In the genomic region with DNA sequence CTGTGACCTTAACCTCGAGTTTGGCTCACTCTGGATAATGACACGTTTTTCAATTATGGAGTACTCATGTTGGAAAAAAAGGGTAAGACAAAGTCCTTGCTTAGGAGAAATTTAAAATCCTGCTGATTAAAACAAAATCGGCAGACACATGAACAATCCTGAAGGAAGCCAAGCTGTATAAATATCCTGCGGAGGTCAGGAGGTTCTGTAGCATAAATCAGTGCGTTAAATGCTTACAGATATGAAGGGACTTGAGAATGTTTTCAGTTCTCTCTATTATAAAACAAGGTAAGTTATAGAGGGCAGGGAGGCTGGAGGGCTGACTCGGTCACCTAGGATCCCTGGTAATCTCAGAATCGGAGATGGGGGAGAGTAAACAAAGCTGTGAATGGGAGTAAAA, we compare ENCODE assay signal across 16 cellular contexts.
"Had no signal": no experiment of that assay in that cellular context is flagged by ENCODE, and none has a peak within 500 bp of the region (broad histone marks: within the 10 kb centered on the region; RNA-seq: fewer than 3 reads in every experiment).

No MANE protein-coding gene starts in this region.

- H3K4me3 Mint-ChIP-seq: central memory CD8-positive, alpha-beta T cell; effector memory CD8-positive, alpha-beta T cell; naive thymus-derived CD4-positive, alpha-beta T cell; neural crest cell had no signal

- DNase-seq: effector memory CD8-positive, alpha-beta T cell; foreskin melanocyte; heart left ventricle; hippocampal formation; left colon; naive thymus-derived CD4-positive, alpha-beta T cell; sigmoid colon; stimulated activated CD4-positive, alpha-beta T cell treated with anti-CD3 and anti-CD28 coated beads, Interleukin-2, amount 100 ng/mL, for 24 hours; stimulated activated CD4-positive, alpha-beta T cell treated with anti-CD3 and anti-CD28 coated beads, Interleukin-4, amount 100 ng/mL, for 4 hours; stimulated activated naive CD4-positive, alpha-beta T cell treated with Interleukin-2 at 50 U/mL for 16 hours; transverse colon had no signal

- H3K36me3 Mint-ChIP-seq: naive thymus-derived CD4-positive, alpha-beta T cell had no signal

- H3K4me1 Mint-ChIP-seq: central memory CD8-positive, alpha-beta T cell; naive thymus-derived CD4-positive, alpha-beta T cell had no signal

- H3K27ac Mint-ChIP-seq: effector memory CD8-positive, alpha-beta T cell; naive thymus-derived CD4-positive, alpha-beta T cell had no signal

- ATAC-seq: effector memory CD8-positive, alpha-beta T cell; heart left ventricle; left colon; naive thymus-derived CD4-positive, alpha-beta T cell had no signal

- H3K4me3 ChIP-seq: heart left ventricle, ovary, right atrium auricular region, sigmoid colon, skin epidermis, transverse colon had no signal

- H3K36me3 ChIP-seq: heart left ventricle, ovary, right atrium auricular region, sigmoid colon, transverse colon had no signal

- H3K9me3 Mint-ChIP-seq: central memory CD8-positive, alpha-beta T cell; effector memory CD8-positive, alpha-beta T cell; naive thymus-derived CD4-positive, alpha-beta T cell; neural crest cell had no signal

- H3K27ac ChIP-seq: ovary, skin epidermis had no signal

- H3K27me3 ChIP-seq: heart left ventricle, ovary, right atrium auricular region, sigmoid colon, transverse colon had no signal

- H3K9me3 ChIP-seq: heart left ventricle, ovary, right atrium auricular region, sigmoid colon, transverse colon had no signal
